ENCODE assay signal across 1 cellular context in the genomic region with DNA sequence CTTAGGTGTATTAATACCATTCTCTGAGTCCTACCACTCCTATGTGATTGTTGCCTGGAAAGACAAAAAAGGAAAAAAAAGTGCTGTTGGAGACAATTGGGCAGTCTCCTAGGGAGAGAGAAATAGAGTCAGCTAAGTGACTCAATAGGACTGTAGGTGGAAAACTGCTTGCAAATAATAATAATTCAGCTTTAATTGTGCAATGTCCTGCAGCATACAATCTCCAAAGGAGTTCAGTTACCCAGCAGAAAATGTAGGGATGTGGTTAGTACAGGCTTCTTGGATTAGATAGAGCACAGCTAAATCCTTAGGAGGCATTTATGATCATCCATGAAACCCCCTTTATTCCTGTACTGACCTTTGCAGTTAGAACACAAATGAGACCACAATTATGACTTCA.
TF ChIP-seq lines count a peak whose summit lies in the region.

No MANE protein-coding gene starts in this region.

TF ChIP-seq in HCT116, 20 proteins besides CTCF, POLR2A, EP300 and RAD21 (continued from another document):
- TF ChIP-seq YY1 (IDR thresholded peaks at IDR 0.05; ENCODE audit: extremely low read depth, insufficient replicate concordance, low read depth, low read length) (no peak), SRF (IDR thresholded peaks at IDR 0.05; ENCODE audit: low read depth) (no peak), JUND (IDR thresholded peaks at IDR 0.05) (no peak), EZH2phosphoT487 (IDR thresholded peaks at IDR 0.05; ENCODE audit: borderline replicate concordance) (no peak), SP1 (IDR thresholded peaks at IDR 0.05; ENCODE audit: low read depth) (no peak), ELF1 (IDR thresholded peaks at IDR 0.05; ENCODE audit: borderline replicate concordance, low read depth) (no peak), CEBPB (IDR thresholded peaks at IDR 0.05; ENCODE audit: low read depth) (no peak), TCF7L2 (IDR thresholded peaks at IDR 0.05; ENCODE audit: borderline replicate concordance, extremely low read depth, insufficient read depth, insufficient read length) (no peak)
TF ChIP-seq in HCT116: peak in this region for 0.
